Comparison of ENCODE assay signal across 10 cellular contexts in genomic region chr3:105791134-105791533, GRCh38.
DNase-seq lines count a peak whose midpoint lies in the region; TF ChIP-seq lines count a peak whose summit lies in the region.
"Had no signal": no experiment of that assay in that cellular context is flagged by ENCODE, and none has a peak within 500 bp of the region (broad histone marks: within the 10 kb centered on the region; RNA-seq: fewer than 3 reads in every experiment).

No MANE protein-coding gene starts in this region.

- H3K27ac ChIP-seq in left ventricle myocardium inferior (replicated peaks) = peak overlapping the region; percentile 89
- peak overlapping the region in 4 of 5 donors; percentile 56 to 74 (median 66) for H3K27ac ChIP-seq in stomach

- H3K4me1 ChIP-seq in left ventricle myocardium inferior (peaks cover 88% of the 10 kb centered on the region), stomach (peaks cover 0 to 48% (median 25%) of the 10 kb centered on the region in 4 donors)

- no peak for TF ChIP-seq CTCF in astrocyte of the cerebellum (IDR thresholded peaks at IDR 0.05; ENCODE audit: low read depth, low read length, missing control alignments)
- TF ChIP-seq CTCF in left ventricle myocardium inferior (IDR thresholded peaks at IDR 0.05; ENCODE audit: borderline replicate concordance) = no peak
- no peak for TF ChIP-seq CTCF in stomach (IDR thresholded peaks at IDR 0.05)

- H3K4me3 ChIP-seq in astrocyte of the cerebellum (ENCODE audit: low read depth, low read length) (no peak overlapping the region), left ventricle myocardium inferior (peak overlapping the region; percentile 25), stomach (no peak overlapping the region)

- H3K36me3 ChIP-seq in left ventricle myocardium inferior (no peaks in the 10 kb centered on the region), stomach (no peaks in the 10 kb centered on the region)

- TF ChIP-seq EP300 in stomach (IDR thresholded peaks at IDR 0.05) = no peak

- H3K27me3 ChIP-seq in left ventricle myocardium inferior (ENCODE audit: low read depth) (no peaks in the 10 kb centered on the region), stomach (no peaks in the 10 kb centered on the region)

- DNase-seq in GM04503 (ENCODE audit: low read depth) = peak; percentile 42
- DNase-seq in astrocyte of the cerebellum (ENCODE audit: low read depth) = peak; percentile 38
- DNase-seq in left ventricle myocardium inferior = no peak
- DNase-seq in stomach = no peak
- DNase-seq in cortex of kidney (lab: John Stamatoyannopoulos, UW) = no peak
- no peak for DNase-seq in NK-92 (lab: John Stamatoyannopoulos, UW; ENCODE audit: unreplicated experiment)
- no peak for DNase-seq in posterior cingulate gyrus
- DNase-seq: DND-41, NCI-H2171, small intestine had no signal

- in situ Hi-C loops in astrocyte of the cerebellum (cut with HindIII; ENCODE audit: low sequenced_read_pairs) = no loop called here

- WGBS in stomach, 5 donors = 52 to 75% (median 63%) methylated on average over 4 of the region's 4 CpGs

- intact Hi-C loops in left ventricle myocardium inferior (cut with micrococcal nuclease) = no loop called here
- intact Hi-C loops in stomach (cut with DNase I; ENCODE audit: low total_unique reads) = no loop called here
- intact Hi-C loops in posterior cingulate gyrus (cut with DNase I) = no loop called here

- TF ChIP-seq POLR2A in stomach (IDR thresholded peaks at IDR 0.05) = no peak

- H3K9me3 ChIP-seq in left ventricle myocardium inferior (replicated peaks) = peaks cover 3% of the 10 kb centered on the region
- no peaks in the 10 kb centered on the region for H3K9me3 ChIP-seq in stomach

Comparison
In these comparisons a context has a peak if more than half of its experiments do, and no peak if none do; other contexts are left out.
1. DNase-seq: peak in GM04503 (single experiment) and astrocyte of the cerebellum (single experiment); none in left ventricle myocardium inferior (single experiment), stomach (single experiment), cortex of kidney (single experiment), NK-92 (single experiment) and posterior cingulate gyrus (0 of 10).